In the genomic region with DNA sequence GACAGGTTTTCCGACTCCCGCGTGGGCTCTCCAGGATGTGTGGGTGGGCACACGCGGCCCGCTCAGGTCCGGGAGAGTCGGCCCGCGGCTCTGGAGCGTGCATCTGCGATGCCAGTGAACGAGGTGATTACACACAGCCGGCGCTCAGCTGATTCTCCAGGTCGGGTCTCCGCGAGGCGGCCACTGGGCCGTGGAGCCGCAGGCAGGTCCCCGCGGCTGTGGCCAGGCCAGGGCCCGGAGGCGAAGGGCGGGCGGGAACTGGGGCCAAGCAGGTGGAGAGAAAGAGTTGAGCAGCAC, we compare ENCODE assay signal across 11 cellular contexts. TPM values are rescaled to one million over a fixed set of nuclear protein-coding genes. Genes with fewer than 3 reads are reported as not detected.
DNase-seq lines count a peak whose midpoint lies in the region; ATAC-seq and TF ChIP-seq lines count a peak whose summit lies in the region.
"Had no signal": no experiment of that assay in that cellular context is flagged by ENCODE, and none has a peak within 500 bp of the region (broad histone marks: within the 10 kb centered on the region; RNA-seq: fewer than 3 reads in every experiment).

No MANE protein-coding gene starts in this region.

- peaks cover 3% of the 10 kb centered on the region for H3K36me3 ChIP-seq in neural cell (ENCODE audit: insufficient read depth, low read length)
- no peaks in the 10 kb centered on the region for H3K36me3 ChIP-seq in CD4-positive, alpha-beta memory T cell (ENCODE audit: insufficient read depth, low read length)

- no peaks in the 10 kb centered on the region for H3K9me3 ChIP-seq in neural cell (ENCODE audit: low read length)
- H3K9me3 ChIP-seq in CD4-positive, alpha-beta memory T cell (ENCODE audit: control insufficient read depth in 1 of 2, low read length in 2 of 2): no peaks in the 10 kb centered on the region

- H3F3A ChIP-seq in neural cell (ENCODE audit: insufficient read depth, low read length, poor library complexity, severe bottlenecking): no peaks in the 10 kb centered on the region

- DNase-seq in natural killer cell (no peak), fibroblast of pulmonary artery (ENCODE audit: low read depth) (no peak), SW 1271 (lab: John Stamatoyannopoulos, UW) (no peak), HuH-7 (ENCODE audit: low spot score) (no peak)
- no peak for DNase-seq in natural killer cell treated with Interleukin-12 subunit alpha and Interleukin-12 subunit beta and Interleukin-15 and Interleukin-18, amount 100 ng/mL, for 72 hours (ENCODE audit: low spot score)
- no peak for DNase-seq in CD4-positive, alpha-beta memory T cell
- DNase-seq: activated gamma-delta T cell treated with Interleukin-2 at 50 U/mL for 16 hours, NCI-H1092 had no signal

- TF ChIP-seq RAD21 in neural cell (conservative IDR thresholded peaks at IDR 0.05): no peak

- H3K9me2 ChIP-seq in neural cell (ENCODE audit: insufficient read depth, low read length): no peaks in the 10 kb centered on the region

- no peak overlapping the region for H3K9ac ChIP-seq in neural cell (ENCODE audit: low read length)

- intact Hi-C loops in natural killer cell (cut with micrococcal nuclease): no loop called here
- intact Hi-C loops in CD4-positive, alpha-beta memory T cell (cut with micrococcal nuclease): no loop called here

- ATAC-seq in natural killer cell: no peak
- ATAC-seq in natural killer cell treated with Interleukin-12 subunit alpha and Interleukin-12 subunit beta and Interleukin-15 and Interleukin-18, amount 100 ng/mL, for 72 hours: no peak
- ATAC-seq in HG02884 (IDR thresholded peaks at IDR 0.05; ENCODE audit: unreplicated experiment): no peak

- H3K27ac ChIP-seq in neural cell (ENCODE audit: low read length): no peak overlapping the region
- H3K27ac ChIP-seq in CD4-positive, alpha-beta memory T cell (ENCODE audit: low read depth, low read length): no peak overlapping the region

- peak overlapping the region; percentile 41 for H3K4me3 ChIP-seq in fibroblast of pulmonary artery (replicated peaks; ENCODE audit: low read depth, low read length)
- H3K4me3 ChIP-seq in neural cell (ENCODE audit: low read length): peak overlapping the region; percentile 54
- no peak overlapping the region for H3K4me3 ChIP-seq in CD4-positive, alpha-beta memory T cell (ENCODE audit: low read length in 2 of 2)

- H3K27me3 ChIP-seq in neural cell (ENCODE audit: insufficient read depth, low read depth, low read length): peaks cover 45% of the 10 kb centered on the region
- peaks cover 7% of the 10 kb centered on the region for H3K27me3 ChIP-seq in CD4-positive, alpha-beta memory T cell (ENCODE audit: insufficient read depth, low read length)

- POLR2A ChIA-PET in CD4-positive, alpha-beta memory T cell (lab: Charles Lee; ENCODE audit: partially characterized antibody): interaction anchor here (1.0 kb wide), 1 partner anchor 13 kb away, joined by 3 read pairs; the partner anchor contains the start of gene PAK6

- CTCF ChIA-PET in CD4-positive, alpha-beta memory T cell (lab: Charles Lee; ENCODE audit: partially characterized antibody): no interaction called here

- no peak for TF ChIP-seq EP300 in neural cell (conservative IDR thresholded peaks at IDR 0.05; ENCODE audit: poor library complexity, severe bottlenecking)

- H3K4me2 ChIP-seq in neural cell (ENCODE audit: low read length): no peak overlapping the region

- H3K4me1 Mint-ChIP-seq in natural killer cell: peaks cover 8 to 17% of the 10 kb centered on the region in 2 donors
- peaks cover 13 to 14% of the 10 kb centered on the region in 2 donors for H3K4me1 Mint-ChIP-seq in natural killer cell treated with Interleukin-12 subunit alpha and Interleukin-12 subunit beta and Interleukin-15 and Interleukin-18, amount 100 ng/mL, for 72 hours (ENCODE audit: low read depth in 2 of 2)
- peaks cover 2 to 18% (median 12%) of the 10 kb centered on the region in 4 donors for H3K4me1 Mint-ChIP-seq in CD4-positive, alpha-beta memory T cell

- H2AFZ ChIP-seq in neural cell (ENCODE audit: low read depth, low read length): no peak overlapping the region

- peaks cover 10 to 23% of the 10 kb centered on the region in 2 donors for H3K27me3 Mint-ChIP-seq in natural killer cell (ENCODE audit: low read depth in 2 of 2)
- H3K27me3 Mint-ChIP-seq in natural killer cell treated with Interleukin-12 subunit alpha and Interleukin-12 subunit beta and Interleukin-15 and Interleukin-18, amount 100 ng/mL, for 72 hours: peaks cover 8 to 16% of the 10 kb centered on the region in 2 donors
- H3K27me3 Mint-ChIP-seq in CD4-positive, alpha-beta memory T cell: peaks cover 16% of the 10 kb centered on the region in 2 donors

- H3K36me3 Mint-ChIP-seq in natural killer cell: no peaks in the 10 kb centered on the region
- H3K36me3 Mint-ChIP-seq in natural killer cell treated with Interleukin-12 subunit alpha and Interleukin-12 subunit beta and Interleukin-15 and Interleukin-18, amount 100 ng/mL, for 72 hours: no peaks in the 10 kb centered on the region
- no peaks in the 10 kb centered on the region for H3K36me3 Mint-ChIP-seq in CD4-positive, alpha-beta memory T cell

- H4K20me1 ChIP-seq in neural cell (ENCODE audit: insufficient read depth): no peaks in the 10 kb centered on the region

- no peaks in the 10 kb centered on the region for H3K9me3 Mint-ChIP-seq in natural killer cell
- no peaks in the 10 kb centered on the region for H3K9me3 Mint-ChIP-seq in natural killer cell treated with Interleukin-12 subunit alpha and Interleukin-12 subunit beta and Interleukin-15 and Interleukin-18, amount 100 ng/mL, for 72 hours
- peaks cover 0 to 1% (median 0%) of the 10 kb centered on the region in 8 donors for H3K9me3 Mint-ChIP-seq in CD4-positive, alpha-beta memory T cell

- no peak overlapping the region for H3K27ac Mint-ChIP-seq in natural killer cell
- no peak overlapping the region for H3K27ac Mint-ChIP-seq in natural killer cell treated with Interleukin-12 subunit alpha and Interleukin-12 subunit beta and Interleukin-15 and Interleukin-18, amount 100 ng/mL, for 72 hours
- H3K27ac Mint-ChIP-seq in CD4-positive, alpha-beta memory T cell: no peak overlapping the region

- no peaks in the 10 kb centered on the region for H3K79me2 ChIP-seq in neural cell (replicated peaks; ENCODE audit: insufficient read depth, low read length)

- TF ChIP-seq CTCF in natural killer cell (IDR thresholded peaks at IDR 0.05) (no peak), fibroblast of pulmonary artery (IDR thresholded peaks at IDR 0.05; ENCODE audit: low read length, missing control alignments) (no peak), neural cell (IDR thresholded peaks at IDR 0.05; ENCODE audit: poor library complexity, severe bottlenecking) (no peak)

- peak overlapping the region; percentile 35 for H3K4me3 Mint-ChIP-seq in natural killer cell
- H3K4me3 Mint-ChIP-seq in natural killer cell treated with Interleukin-12 subunit alpha and Interleukin-12 subunit beta and Interleukin-15 and Interleukin-18, amount 100 ng/mL, for 72 hours: no peak overlapping the region
- peak overlapping the region in 3 of 8 donors; percentile 10 to 63 (median 62) for H3K4me3 Mint-ChIP-seq in CD4-positive, alpha-beta memory T cell

- peaks cover 5% of the 10 kb centered on the region for H3K4me1 ChIP-seq in CD4-positive, alpha-beta memory T cell (ENCODE audit: insufficient read depth, low read length)

TF ChIP-seq in neural cell, 6 proteins besides CTCF, POLR2A, EP300 and RAD21 (continues in another document):
- TF ChIP-seq POLR2AphosphoS5 (IDR thresholded peaks at IDR 0.05): no peak
- no peak for TF ChIP-seq REST (IDR thresholded peaks at IDR 0.05; ENCODE audit: borderline replicate concordance)

RNA-seq across cellular contexts. Expression of gene PAK6, which starts 13.2 kb away (rescaled TPM):
- total RNA-seq in natural killer cell: 10 to 100 TPM in 1 of 3 donors, 1 to 10 TPM in 2; 7.6 to 10.9 (median 7.9) TPM
- total RNA-seq in natural killer cell treated with Interleukin-12 subunit alpha and Interleukin-12 subunit beta and Interleukin-15 and Interleukin-18, amount 100 ng/mL, for 72 hours: 1 to 10 TPM; 1.9 to 2.9 TPM
- 32.4 and 38.9 TPM in 2 replicates for polyA plus RNA-seq in neural cell
- 40.3 and 57.7 TPM in 2 replicates for polyA minus RNA-seq in neural cell
- total RNA-seq in CD4-positive, alpha-beta memory T cell: under 1 TPM in 1 of 2 experiments, not detected in 1; 0.67 TPM
- 1 to 10 TPM in 1 of 2 donors, under 1 TPM in 1; 0.53 to 1.7 TPM for polyA plus RNA-seq in CD4-positive, alpha-beta memory T cell

RNA-seq across cellular contexts. Expression of gene ANKRD63, which starts 30.8 kb away (rescaled TPM):
- total RNA-seq in natural killer cell: not detected
- not detected for total RNA-seq in natural killer cell treated with Interleukin-12 subunit alpha and Interleukin-12 subunit beta and Interleukin-15 and Interleukin-18, amount 100 ng/mL, for 72 hours
- polyA plus RNA-seq in neural cell: 2.1 TPM in 1 of 2 replicates, not detected in the other
- not detected in 2 replicates for polyA minus RNA-seq in neural cell
- not detected for total RNA-seq in CD4-positive, alpha-beta memory T cell
- not detected for polyA plus RNA-seq in CD4-positive, alpha-beta memory T cell
- total RNA-seq: mesenteric fat pad had no signal

RNA-seq across cellular contexts. Expression of gene PLCB2, which starts 55.6 kb away (rescaled TPM):
- total RNA-seq in natural killer cell: 100 to 1,000 TPM; 345 to 440 (median 432) TPM
- 100 to 1,000 TPM in 1 of 2 donors, 10 to 100 TPM in 1; 90.5 to 109 TPM for total RNA-seq in natural killer cell treated with Interleukin-12 subunit alpha and Interleukin-12 subunit beta and Interleukin-15 and Interleukin-18, amount 100 ng/mL, for 72 hours
- polyA plus RNA-seq in neural cell: 7.4 and 9.2 TPM in 2 replicates
- polyA minus RNA-seq in neural cell: 3.2 and 4.1 TPM in 2 replicates
- 100 to 1,000 TPM; 211 to 219 TPM for total RNA-seq in CD4-positive, alpha-beta memory T cell
- polyA plus RNA-seq in CD4-positive, alpha-beta memory T cell: 10 to 100 TPM; 22.6 to 37.5 TPM

Comparison
In these comparisons a context has a peak if more than half of its experiments do, and no peak if none do; other contexts are left out.
1. H3K4me3 ChIP-seq: peak in fibroblast of pulmonary artery (single experiment) and neural cell (single experiment); none in CD4-positive, alpha-beta memory T cell (0 of 2).